ENCODE assay signal across 31 cellular contexts in the genomic region with DNA sequence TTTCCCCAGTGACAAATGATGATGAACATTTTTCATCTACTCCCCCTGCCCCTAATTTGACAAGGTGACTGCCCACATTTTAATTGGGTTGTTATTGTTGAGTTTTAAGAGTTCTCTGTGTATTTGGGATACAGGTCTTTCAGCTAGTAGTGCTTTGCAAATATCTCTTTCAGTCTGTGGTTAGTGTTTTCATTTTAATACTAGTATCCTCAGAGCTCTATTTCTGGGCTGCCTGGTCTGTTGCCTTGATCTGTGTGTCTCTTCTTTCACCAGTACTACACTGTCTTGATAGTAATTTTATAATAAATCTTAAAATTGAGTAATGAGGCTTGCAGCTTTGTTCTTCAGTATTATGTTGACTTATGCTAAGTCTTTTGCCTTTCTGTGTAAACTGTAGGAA. TPM values are rescaled to one million over a fixed set of nuclear protein-coding genes. Genes with fewer than 3 reads are reported as not detected.
DNase-seq lines count a peak whose midpoint lies in the region; ATAC-seq and TF ChIP-seq lines count a peak whose summit lies in the region.
"Had no signal": no experiment of that assay in that cellular context is flagged by ENCODE, and none has a peak within 500 bp of the region (broad histone marks: within the 10 kb centered on the region; RNA-seq: fewer than 3 reads in every experiment).

No MANE protein-coding gene starts in this region.

- no peak for TF ChIP-seq EP300 in upper lobe of left lung (IDR thresholded peaks at IDR 0.05)

- TF ChIP-seq CTCF in WTC11 (IDR thresholded peaks at IDR 0.05), result no peak
- TF ChIP-seq CTCF in Peyer's patch (IDR thresholded peaks at IDR 0.05), result no peak
- no peak for TF ChIP-seq CTCF in upper lobe of left lung (IDR thresholded peaks at IDR 0.05)

- H3K27me3 ChIP-seq in Peyer's patch (no peaks in the 10 kb centered on the region), upper lobe of left lung (no peaks in the 10 kb centered on the region)
- H3K27me3 ChIP-seq: brain microvascular endothelial cell, gastroesophageal sphincter, hepatocyte, right lobe of liver had no signal

- CTCF ChIA-PET in WTC11 (lab: Charles Lee), result interaction anchor here (1.2 to 1.4 kb wide), 2 partner anchors 19 to 21 kb away, joined by 4 read pairs; a partner anchor contains a TSS

- peaks cover 14% of the 10 kb centered on the region for H3K36me3 Mint-ChIP-seq in WTC11

- H3K27me3 Mint-ChIP-seq in WTC11 (ENCODE audit: low read depth), result no peaks in the 10 kb centered on the region
- H3K27me3 Mint-ChIP-seq: activated CD4-positive, alpha-beta memory T cell treated with anti-CD3 and anti-CD28 coated beads for 36 hours; activated naive CD4-positive, alpha-beta T cell treated with anti-CD3 and anti-CD28 coated beads, Interleukin-2, amount 50 U/mL, for 24 hours; CD4-positive, alpha-beta T cell; stimulated activated naive CD8-positive, alpha-beta T cell treated with anti-CD3 and anti-CD28 coated beads, Interleukin-15, amount 100 ng/mL, for 72 hours had no signal

- H3K27ac ChIP-seq in Peyer's patch, result no peak overlapping the region
- H3K27ac ChIP-seq in upper lobe of left lung, result no peak overlapping the region
- H3K27ac ChIP-seq: brain microvascular endothelial cell, gastroesophageal sphincter, hepatocyte, prostate gland, right lobe of liver had no signal

- H3K4me3 ChIP-seq in Peyer's patch (no peak overlapping the region), upper lobe of left lung (no peak overlapping the region)
- H3K4me3 ChIP-seq: gastroesophageal sphincter, hepatocyte, prostate gland, right lobe of liver had no signal

- no peaks in the 10 kb centered on the region for H3K4me1 ChIP-seq in Peyer's patch
- H3K4me1 ChIP-seq in upper lobe of left lung, result peaks cover 0 to 5% (median 2%) of the 10 kb centered on the region in 4 donors
- H3K4me1 ChIP-seq: prostate gland, right lobe of liver had no signal

- H3K27ac Mint-ChIP-seq in WTC11, result peak overlapping the region; percentile 73; the same call in 1 of the 2 replicates
- H3K27ac Mint-ChIP-seq: activated CD4-positive, alpha-beta memory T cell treated with anti-CD3 and anti-CD28 coated beads for 36 hours; activated naive CD4-positive, alpha-beta T cell treated with anti-CD3 and anti-CD28 coated beads, Interleukin-2, amount 50 U/mL, for 24 hours; CD4-positive, alpha-beta T cell; T-helper 1 cell treated with Interleukin-12 subunit alpha and Interleukin-12 subunit beta and Interleukin-4 antibody, amounts not matched to agents 30 μg/mL and 1 μg/mL, for 36 hours had no signal

- no peaks in the 10 kb centered on the region for H3K9me3 ChIP-seq in Peyer's patch
- H3K9me3 ChIP-seq in upper lobe of left lung, result no peaks in the 10 kb centered on the region
- H3K9me3 ChIP-seq: gastroesophageal sphincter, prostate gland, right lobe of liver had no signal

- peaks cover 13% of the 10 kb centered on the region for H3K4me1 Mint-ChIP-seq in WTC11

- H3K36me3 ChIP-seq in Peyer's patch (peaks cover 0 to 5% (median 0%) of the 10 kb centered on the region in 3 donors), upper lobe of left lung (peaks cover 0 to 5% (median 2%) of the 10 kb centered on the region in 4 donors)
- H3K36me3 ChIP-seq: prostate gland had no signal

- peak; percentile 62 for ATAC-seq in GM18861 (IDR thresholded peaks at IDR 0.05; ENCODE audit: unreplicated experiment)
- peak; percentile 76 for ATAC-seq in GM21576 (IDR thresholded peaks at IDR 0.05; ENCODE audit: unreplicated experiment)
- ATAC-seq in HG02884 (IDR thresholded peaks at IDR 0.05; ENCODE audit: unreplicated experiment), result peak; percentile 62
- ATAC-seq in WTC11, result no peak
- ATAC-seq in upper lobe of left lung (ENCODE audit: low FRiP score in 2 of 2), result no peak
- ATAC-seq: activated CD4-positive, CD25-positive, alpha-beta regulatory T cell treated with anti-CD3 and anti-CD28 coated beads, Interleukin-2, amount 50 U/mL, for 24 hours; gastroesophageal sphincter; natural killer cell; right lobe of liver; SK-N-SH treated with all-trans-retinoic acid at 6 μM for 48 hours; stimulated activated naive CD8-positive, alpha-beta T cell treated with anti-CD3 and anti-CD28 coated beads, Interleukin-15, amount 100 ng/mL, for 72 hours had no signal

- TF ChIP-seq POLR2A in Peyer's patch (IDR thresholded peaks at IDR 0.05) (no peak), upper lobe of left lung (IDR thresholded peaks at IDR 0.05) (no peak)

- DNase-seq in WTC11 (ENCODE audit: low spot score) (no peak), Peyer's patch (no peak), upper lobe of left lung (no peak), KG1 (lab: John Stamatoyannopoulos, UW) (no peak), dedifferentiated amniotic fluid mesenchymal stem cell (ENCODE audit: extremely low spot score) (no peak)
- DNase-seq: activated CD4-positive, alpha-beta memory T cell treated with anti-CD3 and anti-CD28 coated beads for 36 hours; activated CD8-positive, alpha-beta memory T cell treated with anti-CD3 and anti-CD28 coated beads, Interleukin-2, amount 50 U/mL, for 4 hours; amygdala; brain microvascular endothelial cell; CD4-positive, alpha-beta T cell; DND-41; H7; MV-4-11; natural killer cell; NCI-H1436 treated with DMSO at 0.1 percent for 48 hours; NCI-H2081 treated with DMSO at 0.1 percent for 48 hours; NCI-H345; occipital lobe; right lobe of liver; Right ventricle myocardium superior; stimulated activated naive CD8-positive, alpha-beta T cell treated with anti-CD3 and anti-CD28 coated beads, Interleukin-15, amount 100 ng/mL, for 72 hours had no signal

- H3K9me3 Mint-ChIP-seq in WTC11, result no peaks in the 10 kb centered on the region
- H3K9me3 Mint-ChIP-seq: activated CD4-positive, alpha-beta memory T cell treated with anti-CD3 and anti-CD28 coated beads for 36 hours; activated naive CD4-positive, alpha-beta T cell treated with anti-CD3 and anti-CD28 coated beads, Interleukin-2, amount 50 U/mL, for 24 hours; CD4-positive, alpha-beta T cell; natural killer cell; stimulated activated naive CD8-positive, alpha-beta T cell treated with anti-CD3 and anti-CD28 coated beads, Interleukin-15, amount 100 ng/mL, for 72 hours; T-helper 1 cell treated with Interleukin-12 subunit alpha and Interleukin-12 subunit beta and Interleukin-4 antibody, amounts not matched to agents 30 μg/mL and 1 μg/mL, for 36 hours had no signal

- POLR2A ChIA-PET in WTC11 (lab: Charles Lee), result no interaction called here

- H3K4me3 Mint-ChIP-seq in WTC11, result no peak overlapping the region
- H3K4me3 Mint-ChIP-seq: activated CD4-positive, alpha-beta memory T cell treated with anti-CD3 and anti-CD28 coated beads for 36 hours; activated naive CD4-positive, alpha-beta T cell treated with anti-CD3 and anti-CD28 coated beads, Interleukin-2, amount 50 U/mL, for 24 hours; CD4-positive, alpha-beta T cell; natural killer cell; stimulated activated naive CD8-positive, alpha-beta T cell treated with anti-CD3 and anti-CD28 coated beads, Interleukin-15, amount 100 ng/mL, for 72 hours; T-helper 1 cell treated with Interleukin-12 subunit alpha and Interleukin-12 subunit beta and Interleukin-4 antibody, amounts not matched to agents 30 μg/mL and 1 μg/mL, for 36 hours had no signal

TF ChIP-seq in WTC11, 78 proteins besides CTCF, POLR2A, EP300 and RAD21 (continues in another document):
- TF ChIP-seq, protein P1, sequence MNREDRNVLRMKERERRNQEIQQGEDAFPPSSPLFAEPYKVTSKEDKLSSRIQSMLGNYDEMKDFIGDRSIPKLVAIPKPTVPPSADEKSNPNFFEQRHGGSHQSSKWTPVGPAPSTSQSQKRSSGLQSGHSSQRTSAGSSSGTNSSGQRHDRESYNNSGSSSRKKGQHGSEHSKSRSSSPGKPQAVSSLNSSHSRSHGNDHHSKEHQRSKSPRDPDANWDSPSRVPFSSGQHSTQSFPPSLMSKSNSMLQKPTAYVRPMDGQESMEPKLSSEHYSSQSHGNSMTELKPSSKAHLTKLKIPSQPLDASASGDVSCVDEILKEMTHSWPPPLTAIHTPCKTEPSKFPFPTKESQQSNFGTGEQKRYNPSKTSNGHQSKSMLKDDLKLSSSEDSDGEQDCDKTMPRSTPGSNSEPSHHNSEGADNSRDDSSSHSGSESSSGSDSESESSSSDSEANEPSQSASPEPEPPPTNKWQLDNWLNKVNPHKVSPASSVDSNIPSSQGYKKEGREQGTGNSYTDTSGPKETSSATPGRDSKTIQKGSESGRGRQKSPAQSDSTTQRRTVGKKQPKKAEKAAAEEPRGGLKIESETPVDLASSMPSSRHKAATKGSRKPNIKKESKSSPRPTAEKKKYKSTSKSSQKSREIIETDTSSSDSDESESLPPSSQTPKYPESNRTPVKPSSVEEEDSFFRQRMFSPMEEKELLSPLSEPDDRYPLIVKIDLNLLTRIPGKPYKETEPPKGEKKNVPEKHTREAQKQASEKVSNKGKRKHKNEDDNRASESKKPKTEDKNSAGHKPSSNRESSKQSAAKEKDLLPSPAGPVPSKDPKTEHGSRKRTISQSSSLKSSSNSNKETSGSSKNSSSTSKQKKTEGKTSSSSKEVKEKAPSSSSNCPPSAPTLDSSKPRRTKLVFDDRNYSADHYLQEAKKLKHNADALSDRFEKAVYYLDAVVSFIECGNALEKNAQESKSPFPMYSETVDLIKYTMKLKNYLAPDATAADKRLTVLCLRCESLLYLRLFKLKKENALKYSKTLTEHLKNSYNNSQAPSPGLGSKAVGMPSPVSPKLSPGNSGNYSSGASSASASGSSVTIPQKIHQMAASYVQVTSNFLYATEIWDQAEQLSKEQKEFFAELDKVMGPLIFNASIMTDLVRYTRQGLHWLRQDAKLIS (CRISPR knock-in tag; IDR thresholded peaks at IDR 0.05; ENCODE audit: borderline replicate concordance), result no peak

RNA-seq across cellular contexts. Expression of a gene that starts 19.7 kb away (rescaled TPM):
- total RNA-seq in WTC11 (2021) (52.1 to 68.8 TPM (median 52.5 TPM) in 3 replicates), Peyer's patch (10 to 100 TPM; 23.6 to 40.4 (median 30.7) TPM), upper lobe of left lung (10 to 100 TPM; 19.9 to 39.0 (median 28.7) TPM)

RNA-seq across cellular contexts. Expression of a gene that starts 20.7 kb away (rescaled TPM):
- 24.1 to 31.0 TPM (median 24.6 TPM) in 3 replicates for total RNA-seq in WTC11 (2021)
- total RNA-seq in Peyer's patch, result 10 to 100 TPM; 39.2 to 80.0 (median 40.9) TPM
- total RNA-seq in upper lobe of left lung, result 10 to 100 TPM; 20.2 to 61.0 (median 26.9) TPM

RNA-seq across cellular contexts. Expression of a gene that starts 55.9 kb away (rescaled TPM):
- total RNA-seq in WTC11 (2021) (0.35 to 0.76 TPM (median 0.55 TPM) in 3 replicates), Peyer's patch (1 to 10 TPM; 2.8 to 3.8 (median 3.5) TPM), upper lobe of left lung (1 to 10 TPM in 2 of 6 donors, under 1 TPM in 2, not detected in 2; 0.49 to 2.1 (median 1.1) TPM)
- total RNA-seq: Right ventricle myocardium superior had no signal

Comparison
In these comparisons a context has a peak if more than half of its experiments do, and no peak if none do; other contexts are left out.
1. ATAC-seq: peak in GM18861 (single experiment), GM21576 (single experiment) and HG02884 (single experiment); none in WTC11 (single experiment) and upper lobe of left lung (0 of 2).